10 cellular contexts compared by ENCODE assay signal in genomic region chr9:134399435-134400056, GRCh38.
DNase-seq lines count a peak whose midpoint lies in the region; ATAC-seq, FAIRE-seq and TF ChIP-seq lines count a peak whose summit lies in the region.
"Had no signal": no experiment of that assay in that cellular context is flagged by ENCODE, and none has a peak within 500 bp of the region (broad histone marks: within the 10 kb centered on the region; RNA-seq: fewer than 3 reads in every experiment).

No MANE protein-coding gene starts in this region.

- DNase-seq in SK-N-SH (no peak), NAMALWA (ENCODE audit: low spot score) (peak; percentile 47), esophagus squamous epithelium (lab: John Stamatoyannopoulos, UW) (no peak), small intestine (peak; percentile 35), LoVo (ENCODE audit: low spot score) (no peak), DMS153 (lab: John Stamatoyannopoulos, UW) (no peak), NCI-H2029 (lab: John Stamatoyannopoulos, UW) (no peak)
- DNase-seq: C1 segment of cervical spinal cord; stimulated activated naive B cell treated with anti-CD40 and anti-IgM and Interleukin-4, amounts not matched to agents 10 μg/mL and 1 μg/mL and 100 μg/mL, for 72 hours had no signal

- no peak overlapping the region for H3K4me2 ChIP-seq in SK-N-SH

- no peaks in the 10 kb centered on the region for H3K36me3 ChIP-seq in SK-N-SH (replicated peaks in 1 of 2; ENCODE audit: control insufficient read depth in 1 of 2, insufficient read depth in 2 of 2, low read length in 1 of 2)
- peaks cover 0 to 43% (median 8%) of the 10 kb centered on the region in 3 donors for H3K36me3 ChIP-seq in esophagus squamous epithelium
- no peaks in the 10 kb centered on the region for H3K36me3 ChIP-seq in small intestine (ENCODE audit: control insufficient read depth in 2 of 2, insufficient read depth in 2 of 2, low read length in 2 of 2)

- H3K27ac ChIP-seq in SK-N-SH (ENCODE audit: low read depth in 2 of 2, low read length in 1 of 2) (no peak overlapping the region), esophagus squamous epithelium (no peak overlapping the region), small intestine (ENCODE audit: low read depth in 1 of 2, low read length in 1 of 2) (no peak overlapping the region)

- no peak overlapping the region for H3K9ac ChIP-seq in SK-N-SH

- H4K20me1 ChIP-seq in SK-N-SH (ENCODE audit: insufficient read depth) = peaks cover 52% of the 10 kb centered on the region

- no peak for FAIRE-seq in small intestine (lab: Jason Lieb, UNC)

- CTCF ChIA-PET in SK-N-SH (lab: Yijun Ruan, JAX) = interaction anchor here (0.7 to 2.1 kb wide), 6 partner anchors 12 to 229 kb away, joined by 3 to 13 read pairs (median 3); no protein-coding TSS in a partner anchor

- peaks cover 10 to 21% of the 10 kb centered on the region in 2 experiments; a peak in 3 of 4 replicates for H3K4me1 ChIP-seq in SK-N-SH (ENCODE audit: control insufficient read depth in 1 of 2, insufficient read depth in 2 of 2, low read depth in 1 of 2, low read length in 1 of 2)
- H3K4me1 ChIP-seq in esophagus squamous epithelium = peaks cover 47 to 89% (median 48%) of the 10 kb centered on the region in 3 donors
- H3K4me1 ChIP-seq in small intestine (ENCODE audit: control insufficient read depth in 2 of 2, insufficient read depth in 1 of 2, low read depth in 1 of 2, low read length in 1 of 2) = peaks cover 0 to 2% of the 10 kb centered on the region in 2 donors

- TF ChIP-seq EP300 in SK-N-SH (IDR thresholded peaks at IDR 0.05; ENCODE audit: borderline replicate concordance in 1 of 2, low read depth in 1 of 2, low read length in 1 of 2) = no peak

- TF ChIP-seq POLR2A in esophagus squamous epithelium (IDR thresholded peaks at IDR 0.05) = no peak

- no peak overlapping the region for H2AFZ ChIP-seq in SK-N-SH (ENCODE audit: low read depth)

- no peak overlapping the region for H3K4me3 ChIP-seq in SK-N-SH (ENCODE audit: low read depth in 2 of 2, low read length in 1 of 2)
- no peak overlapping the region for H3K4me3 ChIP-seq in esophagus squamous epithelium
- H3K4me3 ChIP-seq in small intestine (ENCODE audit: low read depth in 1 of 2, low read length in 2 of 2) = no peak overlapping the region

- no peak for TF ChIP-seq RAD21 in SK-N-SH (IDR thresholded peaks at IDR 0.05; ENCODE audit: low read length)

- H3K9me2 ChIP-seq in SK-N-SH = no peaks in the 10 kb centered on the region

- H3K9me3 ChIP-seq in SK-N-SH = no peaks in the 10 kb centered on the region
- H3K9me3 ChIP-seq in esophagus squamous epithelium = no peaks in the 10 kb centered on the region
- H3K9me3 ChIP-seq in small intestine (ENCODE audit: control insufficient read depth, low read depth) = no peaks in the 10 kb centered on the region

- peaks cover 44% of the 10 kb centered on the region; the same call in 1 of the 2 replicates for H3K79me2 ChIP-seq in SK-N-SH (ENCODE audit: insufficient read depth)

- H3K27me3 ChIP-seq in SK-N-SH (ENCODE audit: insufficient read depth) (no peaks in the 10 kb centered on the region), esophagus squamous epithelium (no peaks in the 10 kb centered on the region), small intestine (ENCODE audit: control insufficient read depth in 2 of 2, insufficient read depth in 2 of 2, low read length in 2 of 2) (no peaks in the 10 kb centered on the region)

- peak; percentile 63 for TF ChIP-seq CTCF in SK-N-SH (IDR thresholded peaks at IDR 0.05)
- TF ChIP-seq CTCF in esophagus squamous epithelium (IDR thresholded peaks at IDR 0.05) = peak in 5 of 6 experiments; percentile 24 to 80 (median 57)

- 94% methylated on average over 2 of the region's 2 CpGs for WGBS in SK-N-SH (ENCODE audit: low lambda C conversion rate)
- 100% methylated on average over 1 of the region's 2 CpGs for WGBS in esophagus squamous epithelium, 2 donors
- WGBS in small intestine, 3 donors = 95 to 98% (median 97%) methylated on average over 2 of the region's 2 CpGs

- intact Hi-C loops in esophagus squamous epithelium (cut with DNase I) = no loop called here

- no peak for ATAC-seq in SK-N-SH treated with all-trans-retinoic acid at 6 μM for 48 hours
- ATAC-seq: stimulated activated naive B cell treated with anti-CD40 and anti-IgM and Interleukin-4, amounts not matched to agents 10 μg/mL and 1 μg/mL and 100 μg/mL, for 72 hours had no signal

- POLR2A ChIA-PET in SK-N-SH (lab: Yijun Ruan, JAX) = no interaction called here

- H3F3A ChIP-seq in SK-N-SH (replicated peaks; ENCODE audit: insufficient read depth) = no peaks in the 10 kb centered on the region

TF ChIP-seq in SK-N-SH, 30 proteins besides CTCF, POLR2A, EP300 and RAD21:
- TF ChIP-seq SIN3A (IDR thresholded peaks at IDR 0.05; ENCODE audit: borderline replicate concordance, low read depth, low read length) = no peak
- TF ChIP-seq ELF1 (IDR thresholded peaks at IDR 0.05) = no peak
- no peak for TF ChIP-seq FOXM1 (IDR thresholded peaks at IDR 0.05; ENCODE audit: low read depth)
- TF ChIP-seq FOSL2 (IDR thresholded peaks at IDR 0.05; ENCODE audit: borderline replicate concordance, low read depth) = no peak
- TF ChIP-seq JUND (IDR thresholded peaks at IDR 0.05) = no peak
- TF ChIP-seq YY1 (IDR thresholded peaks at IDR 0.05; ENCODE audit: low read depth) = no peak
- TF ChIP-seq GATA2 (CRISPR knock-in tag; IDR thresholded peaks at IDR 0.05) = no peak
- no peak for TF ChIP-seq MAX (IDR thresholded peaks at IDR 0.05; ENCODE audit: low read depth)
- TF ChIP-seq IRF3 (IDR thresholded peaks at IDR 0.05; ENCODE audit: low read depth, low read length) = no peak
- no peak for TF ChIP-seq TEAD4 (IDR thresholded peaks at IDR 0.05; ENCODE audit: borderline replicate concordance, insufficient read depth)

TF ChIP-seq in SK-N-SH treated with all-trans-retinoic acid at 6 μM for 48 hours, 23 proteins besides CTCF, POLR2A, EP300 and RAD21:
- TF ChIP-seq PATZ1 (CRISPR knock-in tag; IDR thresholded peaks at IDR 0.05; ENCODE audit: borderline replicate concordance) = no peak
- TF ChIP-seq BACH2 (CRISPR knock-in tag; IDR thresholded peaks at IDR 0.05; ENCODE audit: borderline replicate concordance) = no peak

Comparison
In these comparisons a context has a peak if more than half of its experiments do, and no peak if none do; other contexts are left out.
1. DNase-seq: peak in NAMALWA (single experiment) and small intestine (single experiment); none in SK-N-SH (single experiment), esophagus squamous epithelium (single experiment), LoVo (single experiment), DMS153 (single experiment) and NCI-H2029 (single experiment).